In the genomic region with DNA sequence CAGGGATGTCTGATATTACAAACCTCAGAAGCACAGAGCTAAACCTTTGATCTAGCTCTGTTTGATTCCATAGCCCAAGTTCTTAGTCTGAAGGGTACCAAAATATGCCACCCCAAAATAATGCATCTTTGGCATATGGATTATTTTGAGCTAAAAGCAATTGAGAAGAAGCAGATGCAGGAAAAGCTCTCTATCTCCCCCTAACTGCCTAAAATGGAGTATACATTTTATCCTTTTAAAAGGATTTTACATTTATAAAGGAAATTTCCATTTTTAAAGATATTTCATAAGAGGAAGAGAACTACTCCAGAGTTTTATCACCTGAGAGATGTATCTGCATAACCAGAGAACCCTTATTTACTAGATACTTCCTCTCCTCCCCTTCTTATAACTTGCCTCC, we compare ENCODE assay signal across 15 cellular contexts.
A peak's percentile ranks its signal among the peaks of the same experiment; 100 is the strongest.
DNase-seq lines count a peak whose midpoint lies in the region; ATAC-seq, FAIRE-seq and TF ChIP-seq lines count a peak whose summit lies in the region.
"Had no signal": no experiment of that assay in that cellular context is flagged by ENCODE, and none has a peak within 500 bp of the region (broad histone marks: within the 10 kb centered on the region; RNA-seq: fewer than 3 reads in every experiment).

No MANE protein-coding gene starts in this region.

- TF ChIP-seq POLR2A in HepG2 (IDR thresholded peaks at IDR 0.05; ENCODE audit: insufficient read depth in 1 of 2, low read depth in 2 of 2, low read length in 2 of 2), result no peak

- intact Hi-C loops in HepG2 (cut with micrococcal nuclease; ENCODE audit: unreplicated experiment), result no loop called here
- intact Hi-C loops in Caco-2 (cut with micrococcal nuclease; ENCODE audit: unreplicated experiment), result no loop called here

- H4K20me1 ChIP-seq in H9 (ENCODE audit: control insufficient read depth, insufficient read depth, insufficient read length) (no peaks in the 10 kb centered on the region), HepG2 (ENCODE audit: insufficient read depth, low read length) (no peaks in the 10 kb centered on the region)

- no peaks in the 10 kb centered on the region for H3K36me3 ChIP-seq in HepG2 (replicated peaks in 1 of 2; ENCODE audit: control insufficient read depth in 1 of 2, insufficient read depth in 2 of 2, low read length in 2 of 2)
- no peaks in the 10 kb centered on the region for H3K36me3 ChIP-seq in H7 (replicated peaks; ENCODE audit: control insufficient read depth, insufficient read depth, low read length)
- no peaks in the 10 kb centered on the region for H3K36me3 ChIP-seq in CD8-positive, alpha-beta memory T cell (ENCODE audit: insufficient read depth, low read length)
- no peaks in the 10 kb centered on the region for H3K36me3 ChIP-seq in Caco-2 (ENCODE audit: control insufficient read depth, insufficient read depth, low read length)

- peaks cover 14 to 28% (median 15%) of the 10 kb centered on the region in 3 experiments for H3K36me3 Mint-ChIP-seq in H9 (ENCODE audit: insufficient read depth in 1 of 3, low read depth in 3 of 3)
- no peaks in the 10 kb centered on the region for H3K36me3 Mint-ChIP-seq in CD8-positive, alpha-beta memory T cell
- no peaks in the 10 kb centered on the region for H3K36me3 Mint-ChIP-seq in Caco-2 (ENCODE audit: insufficient read depth, unreplicated experiment)

- H3K27ac ChIP-seq in C4-2B (no peak overlapping the region), H9 (ENCODE audit: insufficient read length, low read depth, low read length) (no peak overlapping the region), VCaP (no peak overlapping the region), HepG2 (ENCODE audit: extremely low read length, insufficient read depth, low read length) (no peak overlapping the region)
- no peak overlapping the region for H3K27ac ChIP-seq in CD8-positive, alpha-beta memory T cell (ENCODE audit: low read depth, low read length)

- H3K18ac ChIP-seq in H9 (ENCODE audit: insufficient read length, low read depth, low read length), result no peak overlapping the region

- no peaks in the 10 kb centered on the region for H3K79me1 ChIP-seq in H9 (ENCODE audit: insufficient read depth, low read depth, low read length, poor library complexity, severe bottlenecking)

- H2AFZ ChIP-seq in H9 (ENCODE audit: low read length), result no peak overlapping the region
- no peak overlapping the region for H2AFZ ChIP-seq in HepG2 (ENCODE audit: low read length)

- DNase-seq in H9 (no peak), HepG2 (ENCODE audit: low spot score) (no peak), H7 (no peak), Caco-2 (no peak)
- no peak for DNase-seq in CD8-positive, alpha-beta memory T cell
- DNase-seq: activated CD4-positive, alpha-beta T cell treated with anti-CD3 and anti-CD28 coated beads, Interleukin-2, amount 10 ng/mL, durations not matched to agents 7 days and 5 days; NCI-H2171 had no signal

- H2BK120ac ChIP-seq in H9 (ENCODE audit: low read depth, low read length, poor library complexity, severe bottlenecking), result no peak overlapping the region

- H3K4ac ChIP-seq in H9 (ENCODE audit: low read depth, low read length), result no peak overlapping the region

- no peak overlapping the region for H4K5ac ChIP-seq in H9 (ENCODE audit: insufficient read length, low read depth, low read length)

- H3K4me3 Mint-ChIP-seq in H9, result no peak overlapping the region
- H3K4me3 Mint-ChIP-seq in CD8-positive, alpha-beta memory T cell, result no peak overlapping the region
- no peak overlapping the region for H3K4me3 Mint-ChIP-seq in Caco-2 (ENCODE audit: unreplicated experiment)
- H3K4me3 Mint-ChIP-seq: activated CD4-positive, alpha-beta T cell treated with anti-CD3 and anti-CD28 coated beads, Interleukin-2, amount 10 ng/mL, durations not matched to agents 7 days and 5 days; activated T-helper 17 cell treated with anti-CD3 and anti-CD28 coated beads, Interleukin-2, amount 50 U/mL, for 72 hours; T-helper 2 cell treated with Interferon-gamma antibody and Interleukin-4, amounts not matched to agents 5 μg/mL and 100 μg/mL, for 36 hours had no signal

- H3K79me2 ChIP-seq in H9 (ENCODE audit: insufficient read depth, low read length) (no peaks in the 10 kb centered on the region), HepG2 (ENCODE audit: insufficient read depth, low read length) (no peaks in the 10 kb centered on the region)

- H3K56ac ChIP-seq in H9 (ENCODE audit: insufficient read length, low read depth, low read length), result no peak overlapping the region

- H3K23me2 ChIP-seq in H9 (ENCODE audit: insufficient read length, low read depth, low read length, poor library complexity, severe bottlenecking), result no peaks in the 10 kb centered on the region

- H3K9ac ChIP-seq in H9 (ENCODE audit: extremely low read depth, insufficient read length, low read length) (no peak overlapping the region), HepG2 (ENCODE audit: insufficient read depth, low read depth, low read length) (no peak overlapping the region)

- no peak overlapping the region for H2BK20ac ChIP-seq in H9 (ENCODE audit: low read depth, low read length, poor library complexity, severe bottlenecking)

- no peak overlapping the region for H2AK5ac ChIP-seq in H9 (ENCODE audit: insufficient read length, low read length)

- POLR2A ChIA-PET in HepG2 (lab: Yijun Ruan, JAX) (interaction anchor here (1.0 kb wide), 1 partner anchor 14 kb away, joined by 3 read pairs; no protein-coding TSS in a partner anchor), Caco-2 (lab: Charles Lee) (no interaction called here)
- POLR2A ChIA-PET in CD8-positive, alpha-beta memory T cell (lab: Charles Lee), result no interaction called here

- H2BK5ac ChIP-seq in H9 (ENCODE audit: insufficient read length, low read length), result no peak overlapping the region

- H4K8ac ChIP-seq in H9 (replicated peaks; ENCODE audit: insufficient read length, low read depth, low read length), result no peak overlapping the region

- H3K4me2 ChIP-seq in H9 (ENCODE audit: insufficient read depth, insufficient read length, low read length), result no peak overlapping the region
- no peak overlapping the region for H3K4me2 ChIP-seq in HepG2 (ENCODE audit: low read depth, low read length)

- 0 out of 4 replicates have a peak, but pooled peaks cover 2 to 4% of the 10 kb centered on the region in 2 experiments for H3K4me1 Mint-ChIP-seq in H9
- no peaks in the 10 kb centered on the region for H3K4me1 Mint-ChIP-seq in CD8-positive, alpha-beta memory T cell
- H3K4me1 Mint-ChIP-seq in Caco-2 (ENCODE audit: low read depth, unreplicated experiment), result peaks cover 8% of the 10 kb centered on the region
- H3K4me1 Mint-ChIP-seq: activated CD4-positive, alpha-beta T cell treated with anti-CD3 and anti-CD28 coated beads, Interleukin-2, amount 10 ng/mL, durations not matched to agents 7 days and 5 days; activated T-helper 17 cell treated with anti-CD3 and anti-CD28 coated beads, Interleukin-2, amount 50 U/mL, for 72 hours had no signal

- H3T11ph ChIP-seq in H9 (ENCODE audit: low read length), result no peak overlapping the region

- ATAC-seq in HepG2 (no peak), GM18502 (IDR thresholded peaks at IDR 0.05; ENCODE audit: poor library complexity, unreplicated experiment) (no peak)
- ATAC-seq: activated T-helper 17 cell treated with anti-CD3 and anti-CD28 coated beads, Interleukin-2, amount 50 U/mL, for 72 hours had no signal

- no peak for FAIRE-seq in HepG2 (lab: Jason Lieb, UNC)
- FAIRE-seq: D721Med, GM12892, RCC 7860 had no signal

- in situ Hi-C loops in HepG2 (cut with HindIII; ENCODE audit: extremely low pct_ligation_motif_present, low pct_unique_long_range_greater_than_20kb), result loop anchor here (25.0 kb wide), 1 partner anchor 874 kb away; no protein-coding TSS in a partner anchor

- H3K27ac Mint-ChIP-seq in H9 (no peak overlapping the region), Caco-2 (ENCODE audit: unreplicated experiment) (no peak overlapping the region)
- no peak overlapping the region for H3K27ac Mint-ChIP-seq in CD8-positive, alpha-beta memory T cell
- H3K27ac Mint-ChIP-seq: activated CD4-positive, alpha-beta T cell treated with anti-CD3 and anti-CD28 coated beads, Interleukin-2, amount 10 ng/mL, durations not matched to agents 7 days and 5 days; activated T-helper 17 cell treated with anti-CD3 and anti-CD28 coated beads, Interleukin-2, amount 50 U/mL, for 72 hours; T-helper 2 cell treated with Interferon-gamma antibody and Interleukin-4, amounts not matched to agents 5 μg/mL and 100 μg/mL, for 36 hours had no signal

- CTCF ChIA-PET in HepG2 (lab: Yijun Ruan, JAX; ENCODE audit: low intra/inter-chr PET ratio, low total read pairs), result interaction anchor here (1.1 kb wide), 1 partner anchor 22 kb away, joined by 3 read pairs; no protein-coding TSS in a partner anchor
- CTCF ChIA-PET in CD8-positive, alpha-beta memory T cell (lab: Charles Lee), result no interaction called here
- CTCF ChIA-PET in Caco-2 (lab: Charles Lee), result interaction anchor here (0.9 to 1.4 kb wide), 3 partner anchors 11 to 870 kb away, joined by 3 to 4 read pairs (median 4); no protein-coding TSS in a partner anchor

- H3K9me3 ChIP-seq in H9 (ENCODE audit: control insufficient read depth, low read depth, low read length) (peaks cover 15% of the 10 kb centered on the region), HepG2 (ENCODE audit: low read length) (peaks cover 4% of the 10 kb centered on the region; the same call in 1 of the 2 replicates), Caco-2 (no peaks in the 10 kb centered on the region)
- no peaks in the 10 kb centered on the region for H3K9me3 ChIP-seq in CD8-positive, alpha-beta memory T cell (ENCODE audit: low read length)

- TF ChIP-seq CTCF in C4-2B (conservative IDR thresholded peaks at IDR 0.05), result peak; percentile 51
- TF ChIP-seq CTCF in H9 (conservative IDR thresholded peaks at IDR 0.05), result peak; percentile 44; the same call in 2 of the 3 replicates
- peak; percentile 46 for TF ChIP-seq CTCF in VCaP (conservative IDR thresholded peaks at IDR 0.05)
- TF ChIP-seq CTCF in HepG2 (CRISPR knock-in tag; IDR thresholded peaks at IDR 0.05), result no peak
- TF ChIP-seq CTCF in Caco-2 (IDR thresholded peaks at IDR 0.05; ENCODE audit: insufficient read depth in 1 of 2, low read depth in 1 of 2, low read length in 1 of 2, severe bottlenecking in 1 of 2, unreplicated experiment in 1 of 2), result no peak

- TF ChIP-seq EP300 in HepG2 (IDR thresholded peaks at IDR 0.05; ENCODE audit: low read depth in 2 of 2, low read length in 2 of 2) (no peak), HepG2 (CRISPR knock-in tag; IDR thresholded peaks at IDR 0.05; ENCODE audit: borderline replicate concordance) (no peak)

- H3K4me1 ChIP-seq in H9 (ENCODE audit: insufficient read depth, low read length), result no peaks in the 10 kb centered on the region
- peaks cover 7% of the 10 kb centered on the region for H3K4me1 ChIP-seq in HepG2 (ENCODE audit: insufficient read depth, low read length)
- no peaks in the 10 kb centered on the region for H3K4me1 ChIP-seq in CD8-positive, alpha-beta memory T cell (ENCODE audit: insufficient read depth, low read length)
- H3K4me1 ChIP-seq in Caco-2, result no peaks in the 10 kb centered on the region

- no peak overlapping the region for H3K23ac ChIP-seq in H9 (ENCODE audit: insufficient read length, low read depth, low read length)

- no peak overlapping the region for H2BK15ac ChIP-seq in H9 (ENCODE audit: low read depth, low read length)

- H3K4me3 ChIP-seq in HepG2 (replicated peaks in 1 of 3; ENCODE audit: insufficient read depth in 1 of 3, low read depth in 2 of 3, low read length in 3 of 3) (no peak overlapping the region), H7 (ENCODE audit: insufficient read depth, low read depth, low read length) (no peak overlapping the region), Caco-2 (ENCODE audit: low read depth, low read length) (no peak overlapping the region)
- no peak overlapping the region for H3K4me3 ChIP-seq in CD8-positive, alpha-beta memory T cell (ENCODE audit: low read length)

- peaks cover 2% of the 10 kb centered on the region for H3K27me3 Mint-ChIP-seq in H9 (ENCODE audit: low read depth)
- peaks cover 4 to 18% of the 10 kb centered on the region in 2 donors for H3K27me3 Mint-ChIP-seq in CD8-positive, alpha-beta memory T cell
- no peaks in the 10 kb centered on the region for H3K27me3 Mint-ChIP-seq in Caco-2 (ENCODE audit: insufficient read depth, unreplicated experiment)
- H3K27me3 Mint-ChIP-seq: activated CD4-positive, alpha-beta T cell treated with anti-CD3 and anti-CD28 coated beads, Interleukin-2, amount 10 ng/mL, durations not matched to agents 7 days and 5 days; activated T-helper 17 cell treated with anti-CD3 and anti-CD28 coated beads, Interleukin-2, amount 50 U/mL, for 72 hours had no signal

- H3K27me3 ChIP-seq in H9 (ENCODE audit: insufficient read depth, low read length) (no peaks in the 10 kb centered on the region), HepG2 (ENCODE audit: control insufficient read depth in 1 of 2, insufficient read depth in 2 of 2, low read length in 2 of 2) (no peaks in the 10 kb centered on the region), H7 (ENCODE audit: control insufficient read depth, insufficient read depth, low read length) (no peaks in the 10 kb centered on the region), Caco-2 (replicated peaks; ENCODE audit: control insufficient read depth, insufficient read depth, low read length) (no peaks in the 10 kb centered on the region)
- no peaks in the 10 kb centered on the region for H3K27me3 ChIP-seq in CD8-positive, alpha-beta memory T cell (ENCODE audit: insufficient read depth, low read length, poor library complexity, severe bottlenecking)

- BruUV-seq in HepG2 (replicated peaks; lab: Mats Ljungman, UMichigan) (no TSS peak), Caco-2 (replicated peaks; lab: Mats Ljungman, UMichigan) (no TSS peak)

- H3K9me3 Mint-ChIP-seq in H9 (peaks cover 66 to 67% of the 10 kb centered on the region in 2 experiments), Caco-2 (ENCODE audit: unreplicated experiment) (no peaks in the 10 kb centered on the region)
- H3K9me3 Mint-ChIP-seq in CD8-positive, alpha-beta memory T cell, result no peaks in the 10 kb centered on the region
- H3K9me3 Mint-ChIP-seq: activated T-helper 17 cell treated with anti-CD3 and anti-CD28 coated beads, Interleukin-2, amount 50 U/mL, for 72 hours; T-helper 2 cell treated with Interferon-gamma antibody and Interleukin-4, amounts not matched to agents 5 μg/mL and 100 μg/mL, for 36 hours had no signal

- no peak overlapping the region for H2BK12ac ChIP-seq in H9 (ENCODE audit: insufficient read length, low read depth, low read length)

- no peak overlapping the region for H4K91ac ChIP-seq in H9 (ENCODE audit: insufficient read length, low read depth, low read length)

- no peak overlapping the region for H3K14ac ChIP-seq in H9 (ENCODE audit: insufficient read depth, low read length)

- no peak for TF ChIP-seq RAD21 in HepG2 (CRISPR knock-in tag; IDR thresholded peaks at IDR 0.05)

Comparison
In these comparisons a context has a peak if more than half of its experiments do, and no peak if none do; other contexts are left out.
1. CTCF ChIP-seq: peak in C4-2B (single experiment), H9 (single experiment) and VCaP (single experiment); none in HepG2 (single experiment) and Caco-2 (0 of 2).